ENCODE assay signal across 8 cellular contexts in the genomic region with DNA sequence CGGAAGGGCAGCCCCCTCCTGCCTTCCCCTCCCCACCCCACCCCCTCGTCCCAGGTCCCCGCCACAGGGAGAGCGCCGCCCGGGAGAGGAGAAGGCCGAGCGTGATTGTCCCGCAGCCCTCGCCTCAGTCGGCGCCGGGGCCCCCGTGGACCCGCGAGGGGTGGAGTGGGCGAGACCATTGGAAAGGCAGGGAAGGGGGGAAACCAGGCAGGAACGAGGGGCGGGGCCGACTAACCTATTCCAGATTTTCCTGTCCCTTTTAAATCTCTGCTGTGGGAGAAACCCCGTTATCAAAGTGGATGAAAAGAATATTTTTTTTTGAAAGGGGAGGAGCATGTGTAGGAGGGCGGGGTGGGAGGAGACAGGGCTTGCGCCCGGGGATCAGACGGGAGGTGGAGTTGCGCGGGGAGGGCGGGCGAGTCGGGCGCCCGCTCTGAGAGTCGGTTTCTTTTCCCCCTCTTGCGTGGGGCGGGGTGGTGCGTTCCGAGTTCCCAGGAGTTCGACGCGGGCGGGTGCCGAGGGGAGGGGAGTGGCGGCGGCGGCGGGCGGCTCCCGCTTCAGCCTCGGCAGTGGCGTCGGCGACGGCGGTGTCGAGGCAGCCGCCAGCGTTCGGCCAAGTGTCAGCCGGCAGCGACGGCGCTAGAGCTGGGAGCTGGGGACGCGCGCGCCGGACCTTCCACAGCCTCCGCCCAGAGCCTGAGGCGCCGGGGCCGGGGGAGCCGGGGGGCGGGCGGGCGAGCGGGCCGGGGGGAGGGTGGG. TPM values are rescaled to one million over a fixed set of nuclear protein-coding genes. Genes with fewer than 3 reads are reported as not detected.
DNase-seq lines count a peak whose midpoint lies in the region; ATAC-seq, FAIRE-seq and TF ChIP-seq lines count a peak whose summit lies in the region.

A gene with protein sequence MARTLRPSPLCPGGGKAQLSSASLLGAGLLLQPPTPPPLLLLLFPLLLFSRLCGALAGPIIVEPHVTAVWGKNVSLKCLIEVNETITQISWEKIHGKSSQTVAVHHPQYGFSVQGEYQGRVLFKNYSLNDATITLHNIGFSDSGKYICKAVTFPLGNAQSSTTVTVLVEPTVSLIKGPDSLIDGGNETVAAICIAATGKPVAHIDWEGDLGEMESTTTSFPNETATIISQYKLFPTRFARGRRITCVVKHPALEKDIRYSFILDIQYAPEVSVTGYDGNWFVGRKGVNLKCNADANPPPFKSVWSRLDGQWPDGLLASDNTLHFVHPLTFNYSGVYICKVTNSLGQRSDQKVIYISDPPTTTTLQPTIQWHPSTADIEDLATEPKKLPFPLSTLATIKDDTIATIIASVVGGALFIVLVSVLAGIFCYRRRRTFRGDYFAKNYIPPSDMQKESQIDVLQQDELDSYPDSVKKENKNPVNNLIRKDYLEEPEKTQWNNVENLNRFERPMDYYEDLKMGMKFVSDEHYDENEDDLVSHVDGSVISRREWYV (plus strand): TSS at position 560 of the 759 bp plus-strand sequence. CDS start 202 bp downstream, outside the sequence.

- CTCF ChIA-PET in GM12878 (lab: Yijun Ruan, JAX): no interaction called here

- peak within 1 kb of the TSS; percentile 48; the same call in 1 of the 2 replicates for H3K4me2 ChIP-seq in GM12878 (ENCODE audit: control insufficient read depth, insufficient read depth)

- no TSS peak for BruUV-seq in GM12878 (replicated peaks; lab: Mats Ljungman, UMichigan)

- H3K9me3 ChIP-seq in GM12878 (replicated peaks; ENCODE audit: control insufficient read depth, insufficient read depth, low read length): no peaks in the 10 kb centered on the region
- no peaks in the 10 kb centered on the region for H3K9me3 ChIP-seq in psoas muscle
- no peaks in the 10 kb centered on the region for H3K9me3 ChIP-seq in upper lobe of left lung

- H3K36me3 ChIP-seq in GM12878 (ENCODE audit: control insufficient read depth in 2 of 2, insufficient read depth in 2 of 2, low read length in 1 of 2) (no peaks in the 10 kb centered on the region), psoas muscle (ENCODE audit: insufficient read depth in 1 of 2, low read depth in 1 of 2) (no peaks in the 10 kb centered on the region), upper lobe of left lung (no peaks in the 10 kb centered on the region)

- POLR2A ChIA-PET in GM12878 (lab: Charles Lee): no interaction called here

- DNase-seq in DMS153 treated with DMSO at 0.1 percent for 48 hours (lab: John Stamatoyannopoulos, UW; ENCODE audit: unreplicated experiment) (peak; percentile 63), LoVo (ENCODE audit: low spot score) (peak; percentile 89), T1000 (lab: John Stamatoyannopoulos, UW) (peak; percentile 87), GM12878 (ENCODE audit: low read depth, low spot score) (no peak), hepatic stellate cell (ENCODE audit: low spot score) (peak; percentile 89), psoas muscle (peak; percentile 94 to 95), upper lobe of left lung (peak; percentile 92 to 95)

- no peak; the same call in 1 of the 2 replicates for TF ChIP-seq POLR2A in GM12878 (IDR thresholded peaks at IDR 0.05; ENCODE audit: low read depth, low read length)
- TF ChIP-seq POLR2A in upper lobe of left lung (IDR thresholded peaks at IDR 0.05): peak in 1 of 4 donors; percentile 70

- TF ChIP-seq EP300 in GM12878 (IDR thresholded peaks at IDR 0.05; ENCODE audit: borderline replicate concordance in 1 of 2, control insufficient read depth in 1 of 2, low read depth in 2 of 2, low read length in 2 of 2) (no peak), upper lobe of left lung (IDR thresholded peaks at IDR 0.05) (no peak)

- H3K27ac ChIP-seq in GM12878 (ENCODE audit: control insufficient read depth, insufficient read depth): no peak within 1 kb of the TSS
- peak within 1 kb of the TSS; percentile 75 for H3K27ac ChIP-seq in psoas muscle
- H3K27ac ChIP-seq in upper lobe of left lung: peak within 1 kb of the TSS; percentile 86 to 94 (median 90)

- H3K79me2 ChIP-seq in GM12878 (ENCODE audit: control insufficient read depth, insufficient read depth, low read length): no peaks in the 10 kb centered on the region

- H3K4me3 ChIP-seq in GM12878 (peak within 1 kb of the TSS; percentile 22; the same call in 1 of the 2 replicates), psoas muscle (peak within 1 kb of the TSS; percentile 91), upper lobe of left lung (peak within 1 kb of the TSS; percentile 77 to 93 (median 83))

- in situ Hi-C loops in GM12878 (cut with MboI): no loop called here

- peak; percentile 84 for ATAC-seq in GM21737 (IDR thresholded peaks at IDR 0.05; ENCODE audit: unreplicated experiment)
- ATAC-seq in GM12878: peak; percentile 81
- peak; percentile 89 to 94 (median 92) for ATAC-seq in psoas muscle
- peak; percentile 95 to 98 for ATAC-seq in upper lobe of left lung (ENCODE audit: low FRiP score in 2 of 2)

- no peak within 1 kb of the TSS for H3K9ac ChIP-seq in GM12878 (ENCODE audit: control insufficient read depth, insufficient read depth, low read length)

- RAD21 ChIA-PET in GM12878 (lab: Charles Lee; ENCODE audit: unreplicated experiment): no interaction called here

- no peak for FAIRE-seq in GM12878 (lab: Jason Lieb, UNC)

- intact Hi-C loops in GM12878 (cut with micrococcal nuclease; ENCODE audit: unreplicated experiment) (no loop called here), psoas muscle (cut with DNase I) (no loop called here)

- H2AFZ ChIP-seq in GM12878 (ENCODE audit: control insufficient read depth, low read depth, low read length): peak within 1 kb of the TSS; percentile 29

- TF ChIP-seq RAD21 in GM12878 (IDR thresholded peaks at IDR 0.05; ENCODE audit: insufficient read depth, low read depth, low read length): no peak

- SMC1A ChIA-PET in GM12878 (lab: Charles Lee; ENCODE audit: uncharacterized antibody, unreplicated experiment): no interaction called here

- no peaks in the 10 kb centered on the region for H3K4me1 ChIP-seq in GM12878 (ENCODE audit: control insufficient read depth, insufficient read depth, low read length)
- no peaks in the 10 kb centered on the region for H3K4me1 ChIP-seq in psoas muscle
- peaks cover 7 to 19% (median 15%) of the 10 kb centered on the region in 4 donors for H3K4me1 ChIP-seq in upper lobe of left lung

- H3K27me3 ChIP-seq in GM12878 (replicated peaks in 1 of 2; ENCODE audit: control insufficient read depth in 2 of 2, insufficient read depth in 2 of 2, low read length in 1 of 2) (peaks cover 10 to 23% of the 10 kb centered on the region in 2 experiments), psoas muscle (ENCODE audit: insufficient read depth in 3 of 3, low read length in 2 of 3) (no peaks in the 10 kb centered on the region), upper lobe of left lung (peaks cover 0 to 7% (median 0%) of the 10 kb centered on the region in 4 donors)

- TF ChIP-seq CTCF in GM12878 (IDR thresholded peaks at IDR 0.05 in 2 of 3, conservative IDR thresholded peaks at IDR 0.05 in 1 of 3; ENCODE audit: control insufficient read depth in 2 of 3, extremely low read depth in 1 of 3, insufficient read depth in 1 of 3, low read depth in 3 of 3, low read length in 3 of 3) (no peak), psoas muscle (IDR thresholded peaks at IDR 0.05) (no peak), upper lobe of left lung (IDR thresholded peaks at IDR 0.05) (no peak)

- 4% methylated on average over 16 of the region's 77 CpGs for WGBS in GM12878 (ENCODE audit: insufficient coverage, insufficient replicate concordance, low lambda C conversion rate, missing lambda C conversion rate)
- 0 to 2% (median 1%) methylated on average over 26 to 77 of the region's 77 CpGs for WGBS in psoas muscle, 3 donors
- 0% methylated on average over 23 to 39 of the region's 77 CpGs for WGBS in upper lobe of left lung, 2 donors

- H4K20me1 ChIP-seq in GM12878 (ENCODE audit: control insufficient read depth, insufficient read depth): no peaks in the 10 kb centered on the region

TF ChIP-seq in GM12878, 131 proteins besides CTCF, POLR2A, EP300 and RAD21 (continues in another document):
- peak; percentile 54 for TF ChIP-seq SUZ12 (IDR thresholded peaks at IDR 0.05; ENCODE audit: unreplicated experiment)
- 0 out of 2 replicates have a peak, but pooled peaks have one; percentile 43 for TF ChIP-seq FOXK2 (IDR thresholded peaks at IDR 0.05)
- TF ChIP-seq BRCA1 (IDR thresholded peaks at IDR 0.05; ENCODE audit: low read depth, low read length): no peak
- no peak for TF ChIP-seq E2F4 (IDR thresholded peaks at IDR 0.05; ENCODE audit: low read depth, low read length)
- TF ChIP-seq ATF7 (IDR thresholded peaks at IDR 0.05; ENCODE audit: low read depth): peak; percentile 29; the same call in 1 of the 2 replicates
- TF ChIP-seq KLF5 (IDR thresholded peaks at IDR 0.05; ENCODE audit: partially characterized antibody): no peak
- TF ChIP-seq ZNF622 (IDR thresholded peaks at IDR 0.05): no peak

RNA-seq across cellular contexts. Expression of the gene that starts here (rescaled TPM):
- not detected in 2 replicates for total RNA-seq in GM12878 (2013; cell fraction: nucleolus; rRNA removed)
- total RNA-seq in GM12878 (2014; rRNA removed): not detected in 2 replicates
- not detected in 2 replicates for total RNA-seq in GM12878 (2014; rRNA removed; fragmentation: Illumina TruSeq; extraction: Trizol)
- 0.21 TPM in 1 of 2 replicates, not detected in the other for total RNA-seq in GM12878 (2021)
- not detected for polyA plus RNA-seq in GM12878 (2011; ENCODE audit: low read depth)
- polyA plus RNA-seq in GM12878 (2011; rRNA removed): not detected in 2 replicates
- not detected in 2 replicates for polyA plus RNA-seq in GM12878 (2011; cell fraction: cytosol; rRNA removed)
- polyA plus RNA-seq in GM12878 (2011; cell fraction: nucleus; rRNA removed): not detected in 2 replicates
- not detected in 2 replicates for polyA plus RNA-seq in GM12878 (2012)
- polyA plus RNA-seq in GM12878 (2014; fragmentation: Illumina TruSeq; extraction: Trizol): not detected in 2 replicates
- polyA plus RNA-seq in GM12878 (2014; fragmentation: Nextera tagmentation; extraction: Ambion mirVana): not detected
- not detected in 2 replicates for polyA plus RNA-seq in GM12878 (2014; rRNA removed)
- polyA plus RNA-seq in GM12878 (2016; fragmentation: Nextera tagmentation; extraction: Ambion mirVana): not detected
- not detected in 2 replicates for polyA minus RNA-seq in GM12878 (2011; rRNA and poly(A)+ RNA removed)
- not detected in 2 replicates for polyA minus RNA-seq in GM12878 (2011; cell fraction: cytosol; rRNA and poly(A)+ RNA removed)
- not detected in 2 replicates for polyA minus RNA-seq in GM12878 (2011; cell fraction: nucleus; rRNA and poly(A)+ RNA removed)
- 1 to 10 TPM; 3.3 to 7.0 (median 5.0) TPM for total RNA-seq in psoas muscle
- polyA plus RNA-seq in psoas muscle: 1 to 10 TPM; 2.1 to 3.0 (median 2.2) TPM
- total RNA-seq in upper lobe of left lung: 10 to 100 TPM in 4 of 6 donors, 1 to 10 TPM in 2; 6.3 to 31.6 (median 22.1) TPM

Comparison
In these comparisons a context has a peak if more than half of its experiments do, and no peak if none do; other contexts are left out.
1. Peak in ATAC-seq, H3K4me3 ChIP-seq and H3K4me2 ChIP-seq in GM12878; RNA of the gene not detected or under 1 TPM.
2. H3K4me3 ChIP-seq: peak in every context shown above with its lines; median percentile 91 in psoas muscle; 83 in upper lobe of left lung; 22 in GM12878.